ENCODE assay signal across 21 cellular contexts in genomic region chr5:110884005-110884404, GRCh38.
DNase-seq lines count a peak whose midpoint lies in the region; ATAC-seq, FAIRE-seq and TF ChIP-seq lines count a peak whose summit lies in the region.
"Had no signal": no experiment of that assay in that cellular context is flagged by ENCODE, and none has a peak within 500 bp of the region (broad histone marks: within the 10 kb centered on the region; RNA-seq: fewer than 3 reads in every experiment).

No MANE protein-coding gene starts in this region.

- no peaks in the 10 kb centered on the region for H3K27me3 Mint-ChIP-seq in astrocyte (ENCODE audit: low read depth, unreplicated experiment)

- H3K36me3 Mint-ChIP-seq in astrocyte (ENCODE audit: low read depth, unreplicated experiment), result no peaks in the 10 kb centered on the region
- H3K36me3 Mint-ChIP-seq: CD8-positive, alpha-beta memory T cell had no signal

- DNase-seq in A549 (ENCODE audit: low read depth in 1 of 2, low spot score in 1 of 2), result no peak
- peak; percentile 28 for DNase-seq in LHCN-M2 (ENCODE audit: low read depth)
- peak; percentile 37 for DNase-seq in astrocyte (ENCODE audit: low read depth)
- DNase-seq in fibroblast of mammary gland (ENCODE audit: low read depth), result peak; percentile 53
- DNase-seq in GM19239 (ENCODE audit: insufficient read length, low spot score), result no peak
- no peak for DNase-seq in KG1 (lab: John Stamatoyannopoulos, UW)
- DNase-seq in dermis blood vessel endothelial cell, result no peak
- DNase-seq: CD8-positive, alpha-beta memory T cell; DMS79; GOT3; MV-4-11; NCI-H1417 treated with DMSO at 0.1 percent for 48 hours; NCI-H1930; NCI-H2171; NCI-H446 treated with DMSO at 0.1 percent for 48 hours; NK-92 treated with Interleukin-12 subunit alpha and Interleukin-12 subunit beta, amount 100 ng/mL, for 24 hours; OCI-M1 had no signal

- CTCF ChIA-PET in A549 (lab: Yijun Ruan, JAX), result no interaction called here

- no peaks in the 10 kb centered on the region for H4K20me1 ChIP-seq in astrocyte (ENCODE audit: insufficient read depth, low read length)
- H4K20me1 ChIP-seq: BLaER1 had no signal

- H3K9me3 ChIP-seq in A549 (no peaks in the 10 kb centered on the region), astrocyte (ENCODE audit: insufficient read depth, low read depth, low read length) (no peaks in the 10 kb centered on the region)
- H3K9me3 ChIP-seq: BLaER1 had no signal

- no peak for TF ChIP-seq POLR2A in A549 (IDR thresholded peaks at IDR 0.05; ENCODE audit: low read length)

- no peaks in the 10 kb centered on the region for H3K4me1 ChIP-seq in A549
- no peaks in the 10 kb centered on the region for H3K4me1 ChIP-seq in astrocyte (ENCODE audit: insufficient read depth, low read length)
- H3K4me1 ChIP-seq: BLaER1 had no signal

- TF ChIP-seq RAD21 in A549 (conservative IDR thresholded peaks at IDR 0.05 in 1 of 2, IDR thresholded peaks at IDR 0.05 in 1 of 2), result no peak

- no peak overlapping the region for H3K4me3 Mint-ChIP-seq in astrocyte (ENCODE audit: unreplicated experiment)
- H3K4me3 Mint-ChIP-seq: CD8-positive, alpha-beta memory T cell had no signal

- WGBS in A549 (ENCODE audit: missing lambda C conversion rate), result 21% methylated on average over 2 of the region's 2 CpGs

- TF ChIP-seq CTCF in A549 (IDR thresholded peaks at IDR 0.05) (no peak), astrocyte (IDR thresholded peaks at IDR 0.05; ENCODE audit: insufficient read depth, low read depth, low read length) (no peak), fibroblast of mammary gland (conservative IDR thresholded peaks at IDR 0.05; ENCODE audit: control insufficient read depth, insufficient read depth, low read depth, low read length) (no peak)

- H3K4me2 ChIP-seq in A549, result no peak overlapping the region
- no peak overlapping the region for H3K4me2 ChIP-seq in astrocyte (ENCODE audit: low read length)
- H3K4me2 ChIP-seq: BLaER1 had no signal

- peaks cover 3% of the 10 kb centered on the region for H3K9me3 Mint-ChIP-seq in astrocyte (ENCODE audit: unreplicated experiment)

- no peaks in the 10 kb centered on the region for H3K79me2 ChIP-seq in astrocyte (ENCODE audit: insufficient read depth, low read length)

- no peak overlapping the region for H2AFZ ChIP-seq in astrocyte (ENCODE audit: low read depth, low read length)

- H3K4me3 ChIP-seq in A549, result no peak overlapping the region
- no peak overlapping the region for H3K4me3 ChIP-seq in astrocyte (ENCODE audit: insufficient read depth, low read depth, low read length)
- H3K4me3 ChIP-seq in fibroblast of mammary gland (ENCODE audit: control insufficient read depth, low read depth, low read length), result no peak overlapping the region
- H3K4me3 ChIP-seq: BLaER1 had no signal

- POLR2A ChIA-PET in A549 (lab: Yijun Ruan, JAX), result no interaction called here

- TF ChIP-seq EP300 in A549 (IDR thresholded peaks at IDR 0.05), result no peak

- H3K27ac Mint-ChIP-seq in astrocyte (ENCODE audit: unreplicated experiment), result no peak overlapping the region
- H3K27ac Mint-ChIP-seq: CD8-positive, alpha-beta memory T cell had no signal

- H3K9ac ChIP-seq in astrocyte (ENCODE audit: low read length), result no peak overlapping the region
- H3K9ac ChIP-seq: BLaER1 had no signal

- ATAC-seq in A549 (no peak), GM18870 (IDR thresholded peaks at IDR 0.05; ENCODE audit: unreplicated experiment) (no peak)

- no peaks in the 10 kb centered on the region for H3K36me3 ChIP-seq in astrocyte (ENCODE audit: insufficient read depth, low read length)
- H3K36me3 ChIP-seq: BLaER1 had no signal

- no peaks in the 10 kb centered on the region for H3K4me1 Mint-ChIP-seq in astrocyte (ENCODE audit: low read depth, unreplicated experiment)
- H3K4me1 Mint-ChIP-seq: CD8-positive, alpha-beta memory T cell had no signal

- no peaks in the 10 kb centered on the region for H3K27me3 ChIP-seq in astrocyte (ENCODE audit: insufficient read depth, low read length)
- H3K27me3 ChIP-seq: BLaER1 had no signal

- H3K27ac ChIP-seq in A549, result no peak overlapping the region
- no peak overlapping the region for H3K27ac ChIP-seq in astrocyte (ENCODE audit: low read depth, low read length)
- H3K27ac ChIP-seq: BLaER1 had no signal

- FAIRE-seq in A549 (lab: Jason Lieb, UNC), result no peak
- FAIRE-seq in astrocyte (lab: Jason Lieb, UNC), result no peak
- no peak for FAIRE-seq in GM19239 (lab: Jason Lieb, UNC)
- FAIRE-seq: D721Med, G401.6 had no signal

TF ChIP-seq in A549, 52 proteins besides CTCF, POLR2A, EP300 and RAD21:
- TF ChIP-seq MAFK (IDR thresholded peaks at IDR 0.05; ENCODE audit: partially characterized antibody) (peak; percentile 31), KDM1A (IDR thresholded peaks at IDR 0.05; ENCODE audit: low read depth) (no peak)

Comparison
In these comparisons a context has a peak if more than half of its experiments do, and no peak if none do; other contexts are left out.
1. DNase-seq: peak in LHCN-M2 (single experiment), astrocyte (single experiment) and fibroblast of mammary gland (single experiment); none in A549 (0 of 2), GM19239 (single experiment), KG1 (single experiment) and dermis blood vessel endothelial cell (single experiment).